ENCODE assay signal across 1 cellular context in genomic region chr12:128905003-128905544, GRCh38.
TF ChIP-seq lines count a peak whose summit lies in the region.

No MANE protein-coding gene starts in this region.

TF ChIP-seq in HepG2, 621 proteins besides CTCF, POLR2A, EP300 and RAD21 (continued from another document and continues in another):
- TF ChIP-seq ZNF281 (CRISPR knock-in tag; IDR thresholded peaks at IDR 0.05; ENCODE audit: borderline replicate concordance) (peak; percentile 15; the same call in 1 of the 2 replicates), HMG20A (CRISPR knock-in tag; IDR thresholded peaks at IDR 0.05; ENCODE audit: borderline replicate concordance) (peak; percentile 71), ZNF580 (CRISPR knock-in tag; IDR thresholded peaks at IDR 0.05; ENCODE audit: borderline replicate concordance, low read depth) (peak; percentile 56; the same call in 1 of the 2 replicates), DPF2 (CRISPR knock-in tag; IDR thresholded peaks at IDR 0.05; ENCODE audit: borderline replicate concordance, low read depth) (0 out of 2 replicates have a peak, but pooled peaks have one; percentile 29), FOXC1 (CRISPR knock-in tag; IDR thresholded peaks at IDR 0.05; ENCODE audit: borderline replicate concordance) (peak; percentile 79; the same call in 1 of the 2 replicates), YEATS2 (CRISPR knock-in tag; IDR thresholded peaks at IDR 0.05; ENCODE audit: borderline replicate concordance) (0 out of 2 replicates have a peak, but pooled peaks have one; percentile 61), THAP11 (CRISPR knock-in tag; IDR thresholded peaks at IDR 0.05) (peak; percentile 58; the same call in 1 of the 2 replicates), ZNF670 (CRISPR knock-in tag; IDR thresholded peaks at IDR 0.05; ENCODE audit: borderline replicate concordance) (no peak), MLLT10 (CRISPR knock-in tag; IDR thresholded peaks at IDR 0.05) (no peak), TOE1 (CRISPR knock-in tag; IDR thresholded peaks at IDR 0.05) (no peak), FOXO4 (CRISPR knock-in tag; conservative IDR thresholded peaks at IDR 0.05) (no peak), BRF2 (CRISPR knock-in tag; IDR thresholded peaks at IDR 0.05) (0 out of 2 replicates have a peak, but pooled peaks have one; percentile 25), MXD1 (CRISPR knock-in tag; IDR thresholded peaks at IDR 0.05) (peak; percentile 35; the same call in 1 of the 2 replicates), RNF2 (conservative IDR thresholded peaks at IDR 0.05; ENCODE audit: low read depth) (peak; percentile 97), TOPORS (CRISPR knock-in tag; IDR thresholded peaks at IDR 0.05) (0 out of 2 replicates have a peak, but pooled peaks have one; percentile 55), ZNF816 (CRISPR knock-in tag; IDR thresholded peaks at IDR 0.05; ENCODE audit: borderline replicate concordance) (no peak), ZNF713 (CRISPR knock-in tag; IDR thresholded peaks at IDR 0.05) (peak; percentile 31; the same call in 1 of the 2 replicates), ZNF547 (CRISPR knock-in tag; IDR thresholded peaks at IDR 0.05) (no peak), ZSCAN25 (CRISPR knock-in tag; IDR thresholded peaks at IDR 0.05) (no peak), ZNF318 (CRISPR knock-in tag; IDR thresholded peaks at IDR 0.05) (peak; percentile 41; the same call in 1 of the 2 replicates), CBFB (CRISPR knock-in tag; IDR thresholded peaks at IDR 0.05) (no peak), TBX2 (CRISPR knock-in tag; IDR thresholded peaks at IDR 0.05; ENCODE audit: borderline replicate concordance) (peak; percentile 91), ZNF589 (CRISPR knock-in tag; conservative IDR thresholded peaks at IDR 0.05) (0 out of 2 replicates have a peak, but pooled peaks have one; percentile 63), HNF4A (CRISPR knock-in tag; IDR thresholded peaks at IDR 0.05) (peak; percentile 84), MEIS2 (CRISPR knock-in tag; IDR thresholded peaks at IDR 0.05) (no peak; the same call in 1 of the 2 replicates), AHR (CRISPR knock-in tag; IDR thresholded peaks at IDR 0.05) (peak; percentile 66; the same call in 1 of the 2 replicates), ZNF407 (CRISPR knock-in tag; IDR thresholded peaks at IDR 0.05; ENCODE audit: not compliant biosample characterization) (no peak), ZNF557 (CRISPR knock-in tag; IDR thresholded peaks at IDR 0.05) (no peak), ELF4 (CRISPR knock-in tag; IDR thresholded peaks at IDR 0.05; ENCODE audit: borderline replicate concordance) (no peak)
